In the genomic region with DNA sequence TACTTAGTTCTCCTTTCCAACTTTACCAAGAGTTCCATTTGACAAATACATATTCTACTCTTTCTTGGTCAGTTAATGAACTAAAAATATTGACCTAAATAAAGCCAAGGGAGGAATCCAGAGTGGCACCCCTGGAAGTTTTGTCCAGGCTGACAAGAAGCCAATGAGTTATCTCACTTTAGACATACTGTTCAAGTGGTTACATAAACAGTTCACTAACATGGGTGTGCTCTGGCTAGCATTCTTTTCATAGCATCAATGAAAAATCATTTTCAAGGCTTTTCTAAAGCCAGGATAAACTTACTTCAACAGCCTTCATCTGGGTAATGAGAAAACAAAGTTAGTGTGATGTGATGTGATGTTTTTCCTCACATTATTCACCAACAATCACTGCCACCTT, we compare ENCODE assay signal across 17 cellular contexts.
"Had no signal": no experiment of that assay in that cellular context is flagged by ENCODE, and none has a peak within 500 bp of the region (broad histone marks: within the 10 kb centered on the region; RNA-seq: fewer than 3 reads in every experiment).

No MANE protein-coding gene starts in this region.

- H3K4me1 ChIP-seq: breast epithelium, lower lobe of right lung, parathyroid adenoma, transverse colon had no signal

- H3K4me2 ChIP-seq: hepatocyte had no signal

- ATAC-seq: activated CD4-positive, alpha-beta T cell treated with anti-CD3 and anti-CD28 coated beads for 36 hours; natural killer cell treated with Interleukin-12 subunit alpha and Interleukin-12 subunit beta and Interleukin-15 and Interleukin-18, amount 100 ng/mL, for 72 hours; stimulated activated naive CD8-positive, alpha-beta T cell treated with anti-CD3 and anti-CD28 coated beads, Interleukin-15, Interleukin-2, amounts not matched to agents 100 U/mL and 50 U/mL, for 24 hours; WTC11 had no signal

- H3K36me3 ChIP-seq: breast epithelium, esophagus muscularis mucosa, lower lobe of right lung, transverse colon had no signal

- H3K4me3 ChIP-seq: breast epithelium, esophagus muscularis mucosa, hepatocyte, lower lobe of right lung, SK-N-MC, transverse colon had no signal

- H3K27ac ChIP-seq: breast epithelium, esophagus muscularis mucosa, hepatocyte, lower lobe of right lung, parathyroid adenoma, SK-N-MC, transverse colon had no signal

- H3K9ac ChIP-seq: parathyroid adenoma had no signal

- H2AFZ ChIP-seq: hepatocyte, parathyroid adenoma had no signal

- H3K79me2 ChIP-seq: hepatocyte, parathyroid adenoma had no signal

- H3K9me3 ChIP-seq: breast epithelium, esophagus muscularis mucosa, lower lobe of right lung, transverse colon had no signal

- DNase-seq: activated CD4-positive, alpha-beta memory T cell treated with anti-CD3 and anti-CD28 coated beads for 36 hours; activated CD4-positive, alpha-beta T cell treated with anti-CD3 and anti-CD28 coated beads for 36 hours; activated naive CD8-positive, alpha-beta T cell treated with anti-CD3 and anti-CD28 coated beads for 36 hours; cerebellar nuclear complex; effector CD8-positive, alpha-beta T cell; left cardiac atrium; lower lobe of right lung; stimulated activated CD4-positive, alpha-beta T cell treated with anti-CD3 and anti-CD28 coated beads, Interleukin-2, amount 100 ng/mL, for 24 hours; stimulated activated naive CD8-positive, alpha-beta T cell treated with anti-CD3 and anti-CD28 coated beads, Interleukin-15, Interleukin-2, amounts not matched to agents 100 U/mL and 50 U/mL, for 24 hours; transverse colon had no signal

- H3K27me3 ChIP-seq: breast epithelium, esophagus muscularis mucosa, hepatocyte, transverse colon had no signal
